ENCODE assay signal across 8 cellular contexts in the genomic region with DNA sequence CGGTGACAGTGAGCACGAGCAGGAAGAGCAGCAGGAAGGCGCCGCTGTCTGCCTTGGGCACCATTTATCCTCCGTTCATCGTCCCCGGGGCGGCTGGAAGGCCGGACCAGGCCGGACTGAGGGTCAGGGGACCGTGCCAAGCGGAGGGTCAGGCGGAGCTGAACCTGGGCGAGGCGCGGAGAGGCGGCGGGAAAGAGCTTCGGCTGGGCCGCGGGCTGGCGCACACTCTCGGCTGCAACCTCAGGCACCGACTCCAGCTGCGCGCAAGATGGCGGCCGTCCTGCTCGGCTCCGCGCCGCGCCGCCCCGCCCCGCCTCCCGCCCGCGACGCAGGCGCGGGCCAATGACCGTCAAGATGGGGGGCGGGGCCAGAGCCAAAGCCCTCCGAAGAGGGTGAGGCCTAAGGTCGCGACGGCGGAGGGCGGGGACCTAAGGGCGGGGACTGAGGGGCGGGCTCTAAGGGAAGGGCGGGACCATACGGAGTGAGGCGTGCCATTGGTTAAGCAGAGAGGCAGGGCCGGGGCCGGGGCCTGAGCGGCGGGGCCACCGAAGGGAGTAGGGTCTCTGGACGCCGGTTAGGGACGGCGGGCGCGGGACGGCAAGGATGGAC. TPM values are rescaled to one million over a fixed set of nuclear protein-coding genes. Genes with fewer than 3 reads are reported as not detected.
DNase-seq lines count a peak whose midpoint lies in the region; ATAC-seq and TF ChIP-seq lines count a peak whose summit lies in the region.

A gene with protein sequence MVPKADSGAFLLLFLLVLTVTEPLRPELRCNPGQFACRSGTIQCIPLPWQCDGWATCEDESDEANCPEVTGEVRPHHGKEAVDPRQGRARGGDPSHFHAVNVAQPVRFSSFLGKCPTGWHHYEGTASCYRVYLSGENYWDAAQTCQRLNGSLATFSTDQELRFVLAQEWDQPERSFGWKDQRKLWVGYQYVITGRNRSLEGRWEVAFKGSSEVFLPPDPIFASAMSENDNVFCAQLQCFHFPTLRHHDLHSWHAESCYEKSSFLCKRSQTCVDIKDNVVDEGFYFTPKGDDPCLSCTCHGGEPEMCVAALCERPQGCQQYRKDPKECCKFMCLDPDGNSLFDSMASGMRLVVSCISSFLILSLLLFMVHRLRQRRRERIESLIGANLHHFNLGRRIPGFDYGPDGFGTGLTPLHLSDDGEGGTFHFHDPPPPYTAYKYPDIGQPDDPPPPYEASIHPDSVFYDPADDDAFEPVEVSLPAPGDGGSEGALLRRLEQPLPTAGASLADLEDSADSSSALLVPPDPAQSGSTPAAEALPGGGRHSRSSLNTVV (minus strand): TSS at position 270 of the 609 bp plus-strand sequence. CDS start 206 bp downstream, at position 64.

- peak within 1 kb of the TSS; percentile 92 for H3K4me3 Mint-ChIP-seq in activated T-cell treated with anti-CD3 and anti-CD28 coated beads, Interleukin-2, amount 50 U/mL, for 24 hours

- peak; percentile 93 for DNase-seq in DMS153 (lab: John Stamatoyannopoulos, UW)
- DNase-seq in KG1 (lab: John Stamatoyannopoulos, UW), result peak; percentile 90
- DNase-seq in activated T-cell treated with anti-CD3 and anti-CD28 coated beads, Interleukin-2, amount 50 U/mL, for 24 hours, result peak; percentile 96
- DNase-seq in erythroblast (lab: John Stamatoyannopoulos, UW), result peak; percentile 97 to 99
- DNase-seq in stimulated activated CD8-positive, alpha-beta memory T cell treated with anti-CD3 and anti-CD28 coated beads, Interleukin-4, amount 100 ng/mL, for 48 hours, result peak; percentile 97

- H3K4me1 ChIP-seq in mucosa of stomach (ENCODE audit: control insufficient read depth, insufficient read depth, low read length), result peaks cover 28% of the 10 kb centered on the region

- H3K9me3 Mint-ChIP-seq in activated T-cell treated with anti-CD3 and anti-CD28 coated beads, Interleukin-2, amount 50 U/mL, for 24 hours, result no peaks in the 10 kb centered on the region

- H3K4me3 ChIP-seq in mucosa of stomach (ENCODE audit: low read length), result peak within 1 kb of the TSS; percentile 72

- peak within 1 kb of the TSS; percentile 85 for H3K27ac Mint-ChIP-seq in activated T-cell treated with anti-CD3 and anti-CD28 coated beads, Interleukin-2, amount 50 U/mL, for 24 hours

- ATAC-seq in GM21717 (IDR thresholded peaks at IDR 0.05; ENCODE audit: unreplicated experiment), result peak; percentile 69

- H3K27me3 ChIP-seq in mucosa of stomach (ENCODE audit: control insufficient read depth, insufficient read depth, low read length), result peaks cover 3% of the 10 kb centered on the region

- H3K9ac ChIP-seq in mucosa of stomach (ENCODE audit: low read length), result peak within 1 kb of the TSS; percentile 79

- H3K36me3 ChIP-seq in mucosa of stomach (ENCODE audit: control insufficient read depth, insufficient read depth, low read length), result no peaks in the 10 kb centered on the region

- no peaks in the 10 kb centered on the region for H3K9me3 ChIP-seq in mucosa of stomach (ENCODE audit: control insufficient read depth, low read length)

- TF ChIP-seq POLR2A in erythroblast (IDR thresholded peaks at IDR 0.05; ENCODE audit: low read length), result peak; percentile 69

- peaks cover 49% of the 10 kb centered on the region for H3K4me1 Mint-ChIP-seq in activated T-cell treated with anti-CD3 and anti-CD28 coated beads, Interleukin-2, amount 50 U/mL, for 24 hours (ENCODE audit: low read depth)

- no peaks in the 10 kb centered on the region for H3K27me3 Mint-ChIP-seq in activated T-cell treated with anti-CD3 and anti-CD28 coated beads, Interleukin-2, amount 50 U/mL, for 24 hours

- H3K36me3 Mint-ChIP-seq in activated T-cell treated with anti-CD3 and anti-CD28 coated beads, Interleukin-2, amount 50 U/mL, for 24 hours (ENCODE audit: low read depth), result peaks cover 24% of the 10 kb centered on the region

TF ChIP-seq in PFSK-1, 5 proteins besides CTCF, POLR2A, EP300 and RAD21:
- TF ChIP-seq, protein P1, sequence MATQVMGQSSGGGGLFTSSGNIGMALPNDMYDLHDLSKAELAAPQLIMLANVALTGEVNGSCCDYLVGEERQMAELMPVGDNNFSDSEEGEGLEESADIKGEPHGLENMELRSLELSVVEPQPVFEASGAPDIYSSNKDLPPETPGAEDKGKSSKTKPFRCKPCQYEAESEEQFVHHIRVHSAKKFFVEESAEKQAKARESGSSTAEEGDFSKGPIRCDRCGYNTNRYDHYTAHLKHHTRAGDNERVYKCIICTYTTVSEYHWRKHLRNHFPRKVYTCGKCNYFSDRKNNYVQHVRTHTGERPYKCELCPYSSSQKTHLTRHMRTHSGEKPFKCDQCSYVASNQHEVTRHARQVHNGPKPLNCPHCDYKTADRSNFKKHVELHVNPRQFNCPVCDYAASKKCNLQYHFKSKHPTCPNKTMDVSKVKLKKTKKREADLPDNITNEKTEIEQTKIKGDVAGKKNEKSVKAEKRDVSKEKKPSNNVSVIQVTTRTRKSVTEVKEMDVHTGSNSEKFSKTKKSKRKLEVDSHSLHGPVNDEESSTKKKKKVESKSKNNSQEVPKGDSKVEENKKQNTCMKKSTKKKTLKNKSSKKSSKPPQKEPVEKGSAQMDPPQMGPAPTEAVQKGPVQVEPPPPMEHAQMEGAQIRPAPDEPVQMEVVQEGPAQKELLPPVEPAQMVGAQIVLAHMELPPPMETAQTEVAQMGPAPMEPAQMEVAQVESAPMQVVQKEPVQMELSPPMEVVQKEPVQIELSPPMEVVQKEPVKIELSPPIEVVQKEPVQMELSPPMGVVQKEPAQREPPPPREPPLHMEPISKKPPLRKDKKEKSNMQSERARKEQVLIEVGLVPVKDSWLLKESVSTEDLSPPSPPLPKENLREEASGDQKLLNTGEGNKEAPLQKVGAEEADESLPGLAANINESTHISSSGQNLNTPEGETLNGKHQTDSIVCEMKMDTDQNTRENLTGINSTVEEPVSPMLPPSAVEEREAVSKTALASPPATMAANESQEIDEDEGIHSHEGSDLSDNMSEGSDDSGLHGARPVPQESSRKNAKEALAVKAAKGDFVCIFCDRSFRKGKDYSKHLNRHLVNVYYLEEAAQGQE (IDR thresholded peaks at IDR 0.05; ENCODE audit: insufficient read depth in 1 of 2, low read depth in 2 of 2, low read length in 2 of 2), result no peak
- TF ChIP-seq TAF1 (IDR thresholded peaks at IDR 0.05; ENCODE audit: borderline replicate concordance, insufficient read depth, low read length), result peak; percentile 78; the same call in 1 of the 2 replicates
- peak; percentile 7; the same call in 1 of the 2 replicates for TF ChIP-seq SIN3A (IDR thresholded peaks at IDR 0.05; ENCODE audit: borderline replicate concordance, insufficient read depth, low read length)
- TF ChIP-seq POLR2AphosphoS5 (IDR thresholded peaks at IDR 0.05; ENCODE audit: low read depth, low read length), result peak; percentile 59; the same call in 1 of the 2 replicates

RNA-seq across cellular contexts. Expression of the gene that starts here (rescaled TPM):
- 35.2 TPM for polyA plus RNA-seq in PFSK-1 (2012; ENCODE audit: insufficient read length, low read depth)

Comparison
In these comparisons a context has a peak if more than half of its experiments do, and no peak if none do; other contexts are left out.
1. Peak in every context shown above with its lines: DNase-seq, ATAC-seq and H3K4me3 ChIP-seq.